Comparison of ENCODE assay signal across 8 cellular contexts in genomic region chr10:59240581-59241183, GRCh38.
A peak's percentile ranks its signal among the peaks of the same experiment; 100 is the strongest.
DNase-seq lines count a peak whose midpoint lies in the region; ATAC-seq and TF ChIP-seq lines count a peak whose summit lies in the region.

No MANE protein-coding gene starts in this region.

- H3K27me3 ChIP-seq in body of pancreas (no peaks in the 10 kb centered on the region), liver (ENCODE audit: control insufficient read depth in 4 of 4, insufficient read depth in 4 of 4, low read length in 3 of 4) (no peaks in the 10 kb centered on the region)

- H3K36me3 ChIP-seq in body of pancreas (replicated peaks in 1 of 2; ENCODE audit: insufficient read depth in 1 of 2, low read depth in 2 of 2), result peaks cover 0 to 7% of the 10 kb centered on the region in 2 donors
- H3K36me3 ChIP-seq in liver (ENCODE audit: control insufficient read depth in 4 of 4, insufficient read depth in 3 of 4, low read depth in 1 of 4, low read length in 3 of 4), result peaks cover 0 to 4% (median 0%) of the 10 kb centered on the region in 4 donors

- TF ChIP-seq CTCF in body of pancreas (IDR thresholded peaks at IDR 0.05), result peak; percentile 13 to 83 (median 66)
- TF ChIP-seq CTCF in liver (IDR thresholded peaks at IDR 0.05; ENCODE audit: low read depth, low read length, missing input control), result peak; percentile 65

- H3K27ac ChIP-seq in body of pancreas (no peak overlapping the region), liver (ENCODE audit: low read depth in 1 of 2, low read length in 2 of 2) (no peak overlapping the region)

- no peaks in the 10 kb centered on the region for H3K4me1 Mint-ChIP-seq in T-helper 17 cell

- no peak for TF ChIP-seq POLR2A in body of pancreas (IDR thresholded peaks at IDR 0.05)

- H3K36me3 Mint-ChIP-seq in T-helper 17 cell (ENCODE audit: low read depth), result no peaks in the 10 kb centered on the region

- H3K9ac ChIP-seq in liver (ENCODE audit: low read depth in 1 of 2, low read length in 2 of 2), result no peak overlapping the region

- ATAC-seq in body of pancreas (no peak), T-helper 17 cell (no peak)

- intact Hi-C loops in body of pancreas (cut with DNase I), result loop anchor here (5.0 kb wide), 1 partner anchor 377 kb away; no protein-coding TSS in a partner anchor

- peak; percentile 92 to 94 for TF ChIP-seq RAD21 in liver (IDR thresholded peaks at IDR 0.05)

- DNase-seq in NCI-H82 (lab: John Stamatoyannopoulos, UW) (peak; percentile 51), NCI-H82 treated with DMSO at 0.1 percent for 48 hours (lab: John Stamatoyannopoulos, UW; ENCODE audit: unreplicated experiment) (no peak), NCI-H146 (lab: John Stamatoyannopoulos, UW) (peak; percentile 40), body of pancreas (peak in 2 of 4 donors; percentile 11 to 18), HK-2 (ENCODE audit: unreplicated experiment) (no peak), T-helper 17 cell (no peak)
- DNase-seq in activated naive CD4-positive, alpha-beta T cell (lab: John Stamatoyannopoulos, UW), result no peak

- no peak overlapping the region for H3K4me3 ChIP-seq in body of pancreas
- H3K4me3 ChIP-seq in liver (ENCODE audit: low read depth in 1 of 3, low read length in 3 of 3), result no peak overlapping the region

- 35 to 41% methylated on average over 2 of the region's 2 CpGs for WGBS in body of pancreas, 2 donors
- 49% methylated on average over 2 of the region's 2 CpGs for WGBS in liver

- H3K27ac Mint-ChIP-seq in T-helper 17 cell, result no peak overlapping the region

- no peaks in the 10 kb centered on the region for H3K9me3 ChIP-seq in body of pancreas
- H3K9me3 ChIP-seq in liver (ENCODE audit: control insufficient read depth in 4 of 4, low read length in 3 of 4), result no peaks in the 10 kb centered on the region
- no peaks in the 10 kb centered on the region for H3K9me3 ChIP-seq in T-helper 17 cell (ENCODE audit: control insufficient read depth, low read length, poor library complexity, severe bottlenecking)

- H3K27me3 Mint-ChIP-seq in T-helper 17 cell, result peaks cover 5% of the 10 kb centered on the region

- H3K4me3 Mint-ChIP-seq in T-helper 17 cell, result no peak overlapping the region

- H3K4me1 ChIP-seq in body of pancreas (no peaks in the 10 kb centered on the region), liver (ENCODE audit: control insufficient read depth in 4 of 4, insufficient read depth in 4 of 4, low read length in 3 of 4) (no peaks in the 10 kb centered on the region)

TF ChIP-seq in liver, 16 proteins besides CTCF, POLR2A, EP300 and RAD21:
- TF ChIP-seq YY1 (IDR thresholded peaks at IDR 0.05) (no peak), HNF4A (conservative IDR thresholded peaks at IDR 0.05) (no peak), ATF3 (IDR thresholded peaks at IDR 0.05) (no peak), NR2F2 (IDR thresholded peaks at IDR 0.05) (no peak)
- TF ChIP-seq, protein P1, sequence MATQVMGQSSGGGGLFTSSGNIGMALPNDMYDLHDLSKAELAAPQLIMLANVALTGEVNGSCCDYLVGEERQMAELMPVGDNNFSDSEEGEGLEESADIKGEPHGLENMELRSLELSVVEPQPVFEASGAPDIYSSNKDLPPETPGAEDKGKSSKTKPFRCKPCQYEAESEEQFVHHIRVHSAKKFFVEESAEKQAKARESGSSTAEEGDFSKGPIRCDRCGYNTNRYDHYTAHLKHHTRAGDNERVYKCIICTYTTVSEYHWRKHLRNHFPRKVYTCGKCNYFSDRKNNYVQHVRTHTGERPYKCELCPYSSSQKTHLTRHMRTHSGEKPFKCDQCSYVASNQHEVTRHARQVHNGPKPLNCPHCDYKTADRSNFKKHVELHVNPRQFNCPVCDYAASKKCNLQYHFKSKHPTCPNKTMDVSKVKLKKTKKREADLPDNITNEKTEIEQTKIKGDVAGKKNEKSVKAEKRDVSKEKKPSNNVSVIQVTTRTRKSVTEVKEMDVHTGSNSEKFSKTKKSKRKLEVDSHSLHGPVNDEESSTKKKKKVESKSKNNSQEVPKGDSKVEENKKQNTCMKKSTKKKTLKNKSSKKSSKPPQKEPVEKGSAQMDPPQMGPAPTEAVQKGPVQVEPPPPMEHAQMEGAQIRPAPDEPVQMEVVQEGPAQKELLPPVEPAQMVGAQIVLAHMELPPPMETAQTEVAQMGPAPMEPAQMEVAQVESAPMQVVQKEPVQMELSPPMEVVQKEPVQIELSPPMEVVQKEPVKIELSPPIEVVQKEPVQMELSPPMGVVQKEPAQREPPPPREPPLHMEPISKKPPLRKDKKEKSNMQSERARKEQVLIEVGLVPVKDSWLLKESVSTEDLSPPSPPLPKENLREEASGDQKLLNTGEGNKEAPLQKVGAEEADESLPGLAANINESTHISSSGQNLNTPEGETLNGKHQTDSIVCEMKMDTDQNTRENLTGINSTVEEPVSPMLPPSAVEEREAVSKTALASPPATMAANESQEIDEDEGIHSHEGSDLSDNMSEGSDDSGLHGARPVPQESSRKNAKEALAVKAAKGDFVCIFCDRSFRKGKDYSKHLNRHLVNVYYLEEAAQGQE (IDR thresholded peaks at IDR 0.05), result no peak

Comparison
In these comparisons a context has a peak if more than half of its experiments do, and no peak if none do; other contexts are left out.
1. DNase-seq: peak in NCI-H82 (single experiment) and NCI-H146 (single experiment); none in NCI-H82 treated with DMSO at 0.1 percent for 48 hours (single experiment), HK-2 (single experiment), T-helper 17 cell (0 of 3) and activated naive CD4-positive, alpha-beta T cell (0 of 4).